Comparison of ENCODE assay signal across 8 cellular contexts in genomic region chr6:30066577-30067459, GRCh38. TPM values are rescaled to one million over a fixed set of nuclear protein-coding genes. Genes with fewer than 3 reads are reported as not detected.
A peak's percentile ranks its signal among the peaks of the same experiment; 100 is the strongest.
DNase-seq lines count a peak whose midpoint lies in the region; ATAC-seq and TF ChIP-seq lines count a peak whose summit lies in the region.

Gene PPP1R11, plus strand, starts transcription at chr6:30067198. Its CDS starts 213 bp downstream, at chr6:30067411.

- peaks cover 24% of the 10 kb centered on the region for H3K4me1 ChIP-seq in upper lobe of right lung

- peak within 1 kb of the TSS; percentile 88 for H3K27ac ChIP-seq in upper lobe of right lung

- intact Hi-C loops in left cardiac atrium (cut with DNase I) = no loop called here
- intact Hi-C loops in posterior vena cava (cut with DNase I) = no loop called here
- intact Hi-C loops in upper lobe of right lung (cut with DNase I) = no loop called here

- DNase-seq in NCI-H1694 treated with DMSO at 0.1 percent for 48 hours (lab: John Stamatoyannopoulos, UW) = peak; percentile 95
- peak; percentile 93 to 98 (median 93) for DNase-seq in T-helper 17 cell
- peak; percentile 90 to 100 (median 98) for DNase-seq in amygdala (lab: John Stamatoyannopoulos, UW)
- peak; percentile 99 for DNase-seq in left cardiac atrium
- DNase-seq in posterior vena cava (ENCODE audit: low spot score) = peak; percentile 99
- DNase-seq in upper lobe of right lung = peak; percentile 99

- H3K27me3 Mint-ChIP-seq in T-helper 17 cell = peaks cover 19% of the 10 kb centered on the region

- peak; percentile 97 for ATAC-seq in HG02885 (IDR thresholded peaks at IDR 0.05; ENCODE audit: poor library complexity, unreplicated experiment)
- ATAC-seq in T-helper 17 cell = peak; percentile 97
- ATAC-seq in left cardiac atrium = peak; percentile 98 to 99
- peak; percentile 99 for ATAC-seq in upper lobe of right lung

- H3K27me3 ChIP-seq in upper lobe of right lung = peaks cover 4% of the 10 kb centered on the region

- H3K9me3 ChIP-seq in T-helper 17 cell (ENCODE audit: control insufficient read depth, low read length, poor library complexity, severe bottlenecking) (peaks cover 3% of the 10 kb centered on the region), upper lobe of right lung (no peaks in the 10 kb centered on the region)

- H3K27ac Mint-ChIP-seq in T-helper 17 cell = peak within 1 kb of the TSS; percentile 98

- TF ChIP-seq CTCF in upper lobe of right lung (IDR thresholded peaks at IDR 0.05) = no peak

- H3K4me1 Mint-ChIP-seq in T-helper 17 cell = peaks cover 49% of the 10 kb centered on the region

- H3K36me3 Mint-ChIP-seq in T-helper 17 cell (ENCODE audit: low read depth) = peaks cover 28% of the 10 kb centered on the region

- TF ChIP-seq POLR2A in GM15510 (IDR thresholded peaks at IDR 0.05; ENCODE audit: borderline replicate concordance, extremely low read depth, insufficient read length) = peak; percentile 83

- H3K4me3 ChIP-seq in upper lobe of right lung = peak within 1 kb of the TSS; percentile 73

- H3K4me3 Mint-ChIP-seq in T-helper 17 cell = peak within 1 kb of the TSS; percentile 100

- H3K36me3 ChIP-seq in upper lobe of right lung = peaks cover 10% of the 10 kb centered on the region

RNA-seq across cellular contexts. Expression of gene PPP1R11, which starts in this region (rescaled TPM):
- 10 to 100 TPM; 52.1 to 52.4 TPM for total RNA-seq in T-helper 17 cell
- total RNA-seq in left cardiac atrium = 10 to 100 TPM; 43.7 to 48.1 TPM
- 10 to 100 TPM; 45.0 to 53.4 TPM for total RNA-seq in posterior vena cava
- total RNA-seq in upper lobe of right lung = 62.6 TPM

Comparison
In these comparisons a context has a peak if more than half of its experiments do, and no peak if none do; other contexts are left out.
1. Peak in every context shown above with its lines: DNase-seq, ATAC-seq, H3K4me3 ChIP-seq and H3K27ac ChIP-seq.